1 cellular context compared by ENCODE assay signal in the genomic region with DNA sequence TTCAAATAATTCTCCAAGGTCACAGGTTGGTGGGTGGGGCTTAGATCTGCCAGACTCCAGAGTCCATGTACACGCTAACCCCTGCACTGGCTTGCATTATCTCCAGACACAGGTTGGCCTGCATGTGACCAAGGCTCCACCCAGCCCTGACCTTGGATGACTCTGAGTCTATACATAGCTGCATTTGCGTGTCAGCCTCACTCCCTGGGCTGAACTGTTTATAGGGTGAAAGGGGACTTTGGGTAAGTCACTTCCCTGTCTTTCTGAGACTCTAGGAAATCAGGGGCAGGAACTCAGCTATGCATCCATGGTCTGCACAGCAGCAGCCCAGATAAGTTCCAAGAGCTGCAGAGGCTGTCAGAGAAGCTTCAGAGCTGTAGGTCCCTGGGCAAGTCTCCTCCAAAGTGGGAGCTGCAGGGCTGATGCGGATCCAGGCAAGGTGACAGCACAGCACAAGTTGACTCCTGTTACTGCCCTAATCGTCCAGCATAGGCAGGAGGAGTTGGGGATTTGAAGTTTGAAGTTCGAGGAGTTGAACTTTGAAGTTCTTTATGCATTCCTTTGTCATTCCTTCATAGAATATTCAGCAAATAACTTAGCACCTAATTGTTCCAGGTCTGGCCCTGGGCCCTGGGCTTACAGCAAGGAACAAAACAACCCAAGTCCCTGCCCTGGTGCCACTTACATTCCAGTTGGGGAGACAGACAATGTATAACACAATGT.
A peak's percentile ranks its signal among the peaks of the same experiment; 100 is the strongest.
TF ChIP-seq lines count a peak whose summit lies in the region.

No MANE protein-coding gene starts in this region.

TF ChIP-seq in GM12878, 131 proteins besides CTCF, POLR2A, EP300 and RAD21 (continued from another document and continues in another):
- TF ChIP-seq, protein P1, sequence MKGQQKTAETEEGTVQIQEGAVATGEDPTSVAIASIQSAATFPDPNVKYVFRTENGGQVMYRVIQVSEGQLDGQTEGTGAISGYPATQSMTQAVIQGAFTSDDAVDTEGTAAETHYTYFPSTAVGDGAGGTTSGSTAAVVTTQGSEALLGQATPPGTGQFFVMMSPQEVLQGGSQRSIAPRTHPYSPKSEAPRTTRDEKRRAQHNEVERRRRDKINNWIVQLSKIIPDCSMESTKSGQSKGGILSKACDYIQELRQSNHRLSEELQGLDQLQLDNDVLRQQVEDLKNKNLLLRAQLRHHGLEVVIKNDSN (IDR thresholded peaks at IDR 0.05; ENCODE audit: borderline replicate concordance, extremely low read length, insufficient read depth, low read depth, low read length), result peak; percentile 84
- TF ChIP-seq ZBTB40 (IDR thresholded peaks at IDR 0.05; ENCODE audit: borderline replicate concordance), result no peak
- TF ChIP-seq, protein P2, sequence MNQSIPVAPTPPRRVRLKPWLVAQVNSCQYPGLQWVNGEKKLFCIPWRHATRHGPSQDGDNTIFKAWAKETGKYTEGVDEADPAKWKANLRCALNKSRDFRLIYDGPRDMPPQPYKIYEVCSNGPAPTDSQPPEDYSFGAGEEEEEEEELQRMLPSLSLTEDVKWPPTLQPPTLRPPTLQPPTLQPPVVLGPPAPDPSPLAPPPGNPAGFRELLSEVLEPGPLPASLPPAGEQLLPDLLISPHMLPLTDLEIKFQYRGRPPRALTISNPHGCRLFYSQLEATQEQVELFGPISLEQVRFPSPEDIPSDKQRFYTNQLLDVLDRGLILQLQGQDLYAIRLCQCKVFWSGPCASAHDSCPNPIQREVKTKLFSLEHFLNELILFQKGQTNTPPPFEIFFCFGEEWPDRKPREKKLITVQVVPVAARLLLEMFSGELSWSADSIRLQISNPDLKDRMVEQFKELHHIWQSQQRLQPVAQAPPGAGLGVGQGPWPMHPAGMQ (IDR thresholded peaks at IDR 0.05; ENCODE audit: borderline replicate concordance), result no peak
- 0 out of 2 replicates have a peak, but pooled peaks have one; percentile 68 for TF ChIP-seq POLR2AphosphoS5 (IDR thresholded peaks at IDR 0.05; ENCODE audit: low read length)
- TF ChIP-seq ZBED1 (IDR thresholded peaks at IDR 0.05; ENCODE audit: borderline replicate concordance), result no peak
- no peak for TF ChIP-seq PML (IDR thresholded peaks at IDR 0.05; ENCODE audit: low read length)
- TF ChIP-seq RELA (IDR thresholded peaks at IDR 0.05; ENCODE audit: borderline replicate concordance, partially characterized antibody), result no peak
- TF ChIP-seq CUX1 (IDR thresholded peaks at IDR 0.05; ENCODE audit: insufficient replicate concordance, low read depth, low read length), result no peak
- TF ChIP-seq, protein P3, sequence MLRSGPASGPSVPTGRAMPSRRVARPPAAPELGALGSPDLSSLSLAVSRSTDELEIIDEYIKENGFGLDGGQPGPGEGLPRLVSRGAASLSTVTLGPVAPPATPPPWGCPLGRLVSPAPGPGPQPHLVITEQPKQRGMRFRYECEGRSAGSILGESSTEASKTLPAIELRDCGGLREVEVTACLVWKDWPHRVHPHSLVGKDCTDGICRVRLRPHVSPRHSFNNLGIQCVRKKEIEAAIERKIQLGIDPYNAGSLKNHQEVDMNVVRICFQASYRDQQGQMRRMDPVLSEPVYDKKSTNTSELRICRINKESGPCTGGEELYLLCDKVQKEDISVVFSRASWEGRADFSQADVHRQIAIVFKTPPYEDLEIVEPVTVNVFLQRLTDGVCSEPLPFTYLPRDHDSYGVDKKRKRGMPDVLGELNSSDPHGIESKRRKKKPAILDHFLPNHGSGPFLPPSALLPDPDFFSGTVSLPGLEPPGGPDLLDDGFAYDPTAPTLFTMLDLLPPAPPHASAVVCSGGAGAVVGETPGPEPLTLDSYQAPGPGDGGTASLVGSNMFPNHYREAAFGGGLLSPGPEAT (IDR thresholded peaks at IDR 0.05; ENCODE audit: low read depth), result peak; percentile 76
- no peak for TF ChIP-seq TBL1XR1 (IDR thresholded peaks at IDR 0.05; ENCODE audit: low read depth, low read length)
- no peak for TF ChIP-seq ZNF622 (IDR thresholded peaks at IDR 0.05)
- TF ChIP-seq, protein P4, sequence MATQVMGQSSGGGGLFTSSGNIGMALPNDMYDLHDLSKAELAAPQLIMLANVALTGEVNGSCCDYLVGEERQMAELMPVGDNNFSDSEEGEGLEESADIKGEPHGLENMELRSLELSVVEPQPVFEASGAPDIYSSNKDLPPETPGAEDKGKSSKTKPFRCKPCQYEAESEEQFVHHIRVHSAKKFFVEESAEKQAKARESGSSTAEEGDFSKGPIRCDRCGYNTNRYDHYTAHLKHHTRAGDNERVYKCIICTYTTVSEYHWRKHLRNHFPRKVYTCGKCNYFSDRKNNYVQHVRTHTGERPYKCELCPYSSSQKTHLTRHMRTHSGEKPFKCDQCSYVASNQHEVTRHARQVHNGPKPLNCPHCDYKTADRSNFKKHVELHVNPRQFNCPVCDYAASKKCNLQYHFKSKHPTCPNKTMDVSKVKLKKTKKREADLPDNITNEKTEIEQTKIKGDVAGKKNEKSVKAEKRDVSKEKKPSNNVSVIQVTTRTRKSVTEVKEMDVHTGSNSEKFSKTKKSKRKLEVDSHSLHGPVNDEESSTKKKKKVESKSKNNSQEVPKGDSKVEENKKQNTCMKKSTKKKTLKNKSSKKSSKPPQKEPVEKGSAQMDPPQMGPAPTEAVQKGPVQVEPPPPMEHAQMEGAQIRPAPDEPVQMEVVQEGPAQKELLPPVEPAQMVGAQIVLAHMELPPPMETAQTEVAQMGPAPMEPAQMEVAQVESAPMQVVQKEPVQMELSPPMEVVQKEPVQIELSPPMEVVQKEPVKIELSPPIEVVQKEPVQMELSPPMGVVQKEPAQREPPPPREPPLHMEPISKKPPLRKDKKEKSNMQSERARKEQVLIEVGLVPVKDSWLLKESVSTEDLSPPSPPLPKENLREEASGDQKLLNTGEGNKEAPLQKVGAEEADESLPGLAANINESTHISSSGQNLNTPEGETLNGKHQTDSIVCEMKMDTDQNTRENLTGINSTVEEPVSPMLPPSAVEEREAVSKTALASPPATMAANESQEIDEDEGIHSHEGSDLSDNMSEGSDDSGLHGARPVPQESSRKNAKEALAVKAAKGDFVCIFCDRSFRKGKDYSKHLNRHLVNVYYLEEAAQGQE (IDR thresholded peaks at IDR 0.05; ENCODE audit: low read depth, low read length), result no peak
- peak; percentile 40 for TF ChIP-seq SP1 (IDR thresholded peaks at IDR 0.05; ENCODE audit: low read depth, low read length)
- peak; percentile 70; the same call in 1 of the 2 replicates for TF ChIP-seq PAX5 (IDR thresholded peaks at IDR 0.05; ENCODE audit: borderline replicate concordance, low read depth, low read length)
- peak; percentile 68 for TF ChIP-seq NR2C1 (IDR thresholded peaks at IDR 0.05)
- no peak for TF ChIP-seq MYC (IDR thresholded peaks at IDR 0.05; ENCODE audit: insufficient read depth, insufficient read length, insufficient replicate concordance, low read length, severe bottlenecking)
- no peak for TF ChIP-seq EZH2 (IDR thresholded peaks at IDR 0.05; ENCODE audit: borderline replicate concordance, control insufficient read depth, low read depth, low read length)
- TF ChIP-seq E2F4 (IDR thresholded peaks at IDR 0.05; ENCODE audit: low read depth, low read length), result no peak
- no peak for TF ChIP-seq SREBF1 (IDR thresholded peaks at IDR 0.05; ENCODE audit: low read length)
- peak; percentile 59; the same call in 1 of the 2 replicates for TF ChIP-seq BCL11A (IDR thresholded peaks at IDR 0.05; ENCODE audit: low read depth, low read length)
- TF ChIP-seq SUZ12 (IDR thresholded peaks at IDR 0.05; ENCODE audit: unreplicated experiment), result no peak
- TF ChIP-seq MLLT1 (IDR thresholded peaks at IDR 0.05), result no peak
- TF ChIP-seq ZSCAN29 (IDR thresholded peaks at IDR 0.05), result no peak
- 0 out of 2 replicates have a peak, but pooled peaks have one; percentile 3 for TF ChIP-seq YY1 (IDR thresholded peaks at IDR 0.05; ENCODE audit: low read depth, low read length)
- no peak for TF ChIP-seq GABPA (IDR thresholded peaks at IDR 0.05; ENCODE audit: low read depth)
- TF ChIP-seq CEBPB (IDR thresholded peaks at IDR 0.05; ENCODE audit: borderline replicate concordance in 1 of 2, low read depth in 2 of 2, low read length in 2 of 2), result no peak
- TF ChIP-seq EED (IDR thresholded peaks at IDR 0.05; ENCODE audit: low read depth), result peak; percentile 91
- no peak for TF ChIP-seq TAF1 (IDR thresholded peaks at IDR 0.05; ENCODE audit: borderline replicate concordance, low read depth, low read length)
- no peak for TF ChIP-seq NRF1 (conservative IDR thresholded peaks at IDR 0.05; ENCODE audit: low read depth, low read length)
